14 cellular contexts compared by ENCODE assay signal in the genomic region with DNA sequence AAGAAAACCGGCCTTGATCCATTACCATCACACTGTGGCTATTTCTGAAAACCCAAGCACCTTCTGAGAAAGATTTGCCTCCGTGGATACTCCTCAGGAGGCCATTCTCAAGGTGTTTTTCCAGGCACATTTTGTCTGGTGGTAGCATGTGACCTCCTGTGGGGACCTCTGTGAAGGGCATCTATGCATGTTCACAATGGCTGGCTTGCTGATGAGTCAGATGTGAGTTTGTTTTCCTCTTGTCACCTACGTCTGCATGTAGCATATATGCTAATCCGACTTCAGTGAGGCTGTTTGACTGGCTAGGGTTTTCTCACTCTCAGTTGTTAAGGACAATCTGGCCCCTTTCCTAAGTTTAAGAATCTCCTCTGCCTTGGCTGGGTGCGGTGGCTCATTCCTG. TPM values are rescaled to one million over a fixed set of nuclear protein-coding genes. Genes with fewer than 3 reads are reported as not detected.
DNase-seq lines count a peak whose midpoint lies in the region; ATAC-seq, FAIRE-seq and TF ChIP-seq lines count a peak whose summit lies in the region.
"Not testable (repeated sequence)": the region's sequence is repeated elsewhere in the genome, so short reads cannot be mapped to it uniquely, and the experiment has no call there.
"Had no signal": no experiment of that assay in that cellular context is flagged by ENCODE, and none has a peak within 500 bp of the region (broad histone marks: within the 10 kb centered on the region; RNA-seq: fewer than 3 reads in every experiment).

No MANE protein-coding gene starts in this region.

- not testable (repeated sequence) for H3K9ac ChIP-seq in endothelial cell of umbilical vein (replicated peaks; ENCODE audit: extremely low read depth, insufficient read depth, low read length)

- H3K4me3 Mint-ChIP-seq in activated CD4-positive, alpha-beta T cell treated with anti-CD3 and anti-CD28 coated beads, Interleukin-2, amount 10 ng/mL, durations not matched to agents 7 days and 5 days; activated T-cell treated with anti-CD3 and anti-CD28 coated beads, Interleukin-2, amount 50 U/mL, for 24 hours; activated naive CD8-positive, alpha-beta T cell treated with anti-CD3 and anti-CD28 coated beads, Interleukin-2, amount 50 U/mL, for 24 hours: not testable (repeated sequence)

- not testable (repeated sequence) for H2AFZ ChIP-seq in endothelial cell of umbilical vein (ENCODE audit: low read depth, low read length)

- peaks cover 63% of the 10 kb centered on the region for H3K36me3 Mint-ChIP-seq in activated CD4-positive, alpha-beta T cell treated with anti-CD3 and anti-CD28 coated beads, Interleukin-2, amount 10 ng/mL, durations not matched to agents 7 days and 5 days (ENCODE audit: low read depth)
- H3K36me3 Mint-ChIP-seq in activated T-cell treated with anti-CD3 and anti-CD28 coated beads, Interleukin-2, amount 50 U/mL, for 24 hours (ENCODE audit: low read depth), result peaks cover 91% of the 10 kb centered on the region
- H3K36me3 Mint-ChIP-seq in activated naive CD8-positive, alpha-beta T cell treated with anti-CD3 and anti-CD28 coated beads, Interleukin-2, amount 50 U/mL, for 24 hours (ENCODE audit: low read depth), result peaks cover 69% of the 10 kb centered on the region

- not testable (repeated sequence) for H3K9me3 Mint-ChIP-seq in activated CD4-positive, alpha-beta T cell treated with anti-CD3 and anti-CD28 coated beads, Interleukin-2, amount 10 ng/mL, durations not matched to agents 7 days and 5 days; activated T-cell treated with anti-CD3 and anti-CD28 coated beads, Interleukin-2, amount 50 U/mL, for 24 hours; activated naive CD8-positive, alpha-beta T cell treated with anti-CD3 and anti-CD28 coated beads, Interleukin-2, amount 50 U/mL, for 24 hours

- FAIRE-seq in endothelial cell of umbilical vein (lab: Jason Lieb, UNC), result peak; percentile 97

- ATAC-seq in activated naive CD8-positive, alpha-beta T cell treated with anti-CD3 and anti-CD28 coated beads, Interleukin-2, amount 50 U/mL, for 24 hours, result peak; percentile 70
- ATAC-seq in stimulated activated naive CD8-positive, alpha-beta T cell treated with anti-CD3 and anti-CD28 coated beads, Interleukin-15, Interleukin-2, amounts not matched to agents 100 U/mL and 50 U/mL, for 24 hours, result peak; percentile 52

- not testable (repeated sequence) for H3K27me3 Mint-ChIP-seq in activated CD4-positive, alpha-beta T cell treated with anti-CD3 and anti-CD28 coated beads, Interleukin-2, amount 10 ng/mL, durations not matched to agents 7 days and 5 days; activated T-cell treated with anti-CD3 and anti-CD28 coated beads, Interleukin-2, amount 50 U/mL, for 24 hours; activated naive CD8-positive, alpha-beta T cell treated with anti-CD3 and anti-CD28 coated beads, Interleukin-2, amount 50 U/mL, for 24 hours

- H3K4me1 Mint-ChIP-seq in activated CD4-positive, alpha-beta T cell treated with anti-CD3 and anti-CD28 coated beads, Interleukin-2, amount 10 ng/mL, durations not matched to agents 7 days and 5 days, result peaks cover 11% of the 10 kb centered on the region
- peaks cover 10% of the 10 kb centered on the region for H3K4me1 Mint-ChIP-seq in activated T-cell treated with anti-CD3 and anti-CD28 coated beads, Interleukin-2, amount 50 U/mL, for 24 hours (ENCODE audit: low read depth)
- H3K4me1 Mint-ChIP-seq in activated naive CD8-positive, alpha-beta T cell treated with anti-CD3 and anti-CD28 coated beads, Interleukin-2, amount 50 U/mL, for 24 hours, result peaks cover 13% of the 10 kb centered on the region

- H3K27ac Mint-ChIP-seq in activated CD4-positive, alpha-beta T cell treated with anti-CD3 and anti-CD28 coated beads, Interleukin-2, amount 10 ng/mL, durations not matched to agents 7 days and 5 days, result peak overlapping the region; percentile 26
- peak overlapping the region; percentile 28 for H3K27ac Mint-ChIP-seq in activated T-cell treated with anti-CD3 and anti-CD28 coated beads, Interleukin-2, amount 50 U/mL, for 24 hours
- peak overlapping the region; percentile 41 for H3K27ac Mint-ChIP-seq in activated naive CD8-positive, alpha-beta T cell treated with anti-CD3 and anti-CD28 coated beads, Interleukin-2, amount 50 U/mL, for 24 hours

- H3K9me1 ChIP-seq in endothelial cell of umbilical vein (replicated peaks; ENCODE audit: control insufficient read depth, extremely low read depth, insufficient read depth, low read length), result not testable (repeated sequence)

- DNase-seq in DMS53 (lab: John Stamatoyannopoulos, UW) (peak; percentile 45), choroid plexus epithelial cell (ENCODE audit: low read depth) (peak; percentile 8), endothelial cell of umbilical vein (ENCODE audit: low read depth, low spot score) (peak; percentile 32), lung microvascular endothelial cell (ENCODE audit: low read depth in 2 of 2) (peak; percentile 24 to 59)
- DNase-seq in activated CD4-positive, alpha-beta T cell treated with anti-CD3 and anti-CD28 coated beads, Interleukin-2, amount 10 ng/mL, durations not matched to agents 7 days and 5 days; activated T-cell treated with anti-CD3 and anti-CD28 coated beads, Interleukin-2, amount 50 U/mL, for 24 hours; activated naive CD8-positive, alpha-beta T cell treated with anti-CD3 and anti-CD28 coated beads, Interleukin-2, amount 50 U/mL, for 24 hours; stimulated activated naive CD8-positive, alpha-beta T cell treated with anti-CD3 and anti-CD28 coated beads, Interleukin-15, Interleukin-2, amounts not matched to agents 100 U/mL and 50 U/mL, for 24 hours: not testable (repeated sequence)

- H4K20me1 ChIP-seq in endothelial cell of umbilical vein (replicated peaks; ENCODE audit: control insufficient read depth, extremely low read depth, insufficient read depth, low read length), result not testable (repeated sequence)

- TF ChIP-seq CTCF in choroid plexus epithelial cell (conservative IDR thresholded peaks at IDR 0.05; ENCODE audit: low read depth, low read length); endothelial cell of umbilical vein (IDR thresholded peaks at IDR 0.05; ENCODE audit: extremely low read depth in 1 of 2, insufficient read depth in 1 of 2, low read depth in 1 of 2, low read length in 2 of 2): not testable (repeated sequence)

- H3K9me3 ChIP-seq in endothelial cell of umbilical vein (replicated peaks; ENCODE audit: control insufficient read depth, insufficient read depth, low read length), result not testable (repeated sequence)

- intact Hi-C loops in endothelial cell of umbilical vein (cut with micrococcal nuclease), result loop anchor here (1.0 kb wide), 1 partner anchor 87 kb away; no protein-coding TSS in a partner anchor

- not testable (repeated sequence) for H3K79me2 ChIP-seq in endothelial cell of umbilical vein (ENCODE audit: control insufficient read depth, insufficient read depth, low read length)

- peaks cover 12% of the 10 kb centered on the region for H3K4me1 ChIP-seq in endothelial cell of umbilical vein (ENCODE audit: control insufficient read depth, extremely low read depth, insufficient read depth, low read length)

- H3K27ac ChIP-seq in endothelial cell of umbilical vein (ENCODE audit: insufficient read depth, low read depth, low read length), result peak overlapping the region; percentile 33

- BruUV-seq in endothelial cell of umbilical vein (replicated peaks; lab: Mats Ljungman, UMichigan), result not testable (repeated sequence)

- POLR2A ChIA-PET in activated CD4-positive, alpha-beta T cell treated with anti-CD3 and anti-CD28 coated beads, Interleukin-2, amount 10 ng/mL, durations not matched to agents 7 days and 5 days (lab: Charles Lee), result not testable (repeated sequence)
- POLR2A ChIA-PET in endothelial cell of umbilical vein (lab: Charles Lee), result interaction anchor here (0.7 kb wide), 1 partner anchor 12 kb away, joined by 10 read pairs; no protein-coding TSS in a partner anchor

- not testable (repeated sequence) for H3K4me3 ChIP-seq in choroid plexus epithelial cell (ENCODE audit: low read depth, low read length); endothelial cell of umbilical vein (replicated peaks in 1 of 3; ENCODE audit: insufficient read depth in 1 of 3, low read depth in 1 of 3, low read length in 3 of 3)

- not testable (repeated sequence) for TF ChIP-seq POLR2A in endothelial cell of umbilical vein (IDR thresholded peaks at IDR 0.05; ENCODE audit: low read depth, low read length)

- peak overlapping the region; percentile 3 for H3K4me2 ChIP-seq in endothelial cell of umbilical vein (ENCODE audit: insufficient read depth, low read length)

- dilution Hi-C loops in endothelial cell of umbilical vein (cut with MboI; ENCODE audit: extremely low pct_ligation_motif_present, low sequenced_read_pairs), result not testable (repeated sequence)

- peaks cover 30 to 39% of the 10 kb centered on the region in 2 experiments for H3K36me3 ChIP-seq in endothelial cell of umbilical vein (ENCODE audit: control insufficient read depth in 2 of 2, extremely low read depth in 1 of 2, insufficient read depth in 2 of 2, low read length in 2 of 2)

- CTCF ChIA-PET in activated CD4-positive, alpha-beta T cell treated with anti-CD3 and anti-CD28 coated beads, Interleukin-2, amount 10 ng/mL, durations not matched to agents 7 days and 5 days (lab: Charles Lee), result interaction anchor here (0.6 kb wide), 1 partner anchor 359 kb away, joined by 4 read pairs; no protein-coding TSS in a partner anchor
- CTCF ChIA-PET in endothelial cell of umbilical vein (lab: Charles Lee), result not testable (repeated sequence)

- not testable (repeated sequence) for H3K27me3 ChIP-seq in endothelial cell of umbilical vein (ENCODE audit: control insufficient read depth in 2 of 2, insufficient read depth in 2 of 2, low read length in 2 of 2)

RNA-seq across cellular contexts. Expression of gene MRPL37, which starts 7.9 kb away (rescaled TPM):
- 10 to 100 TPM; 93.8 to 95.2 TPM for total RNA-seq in activated CD4-positive, alpha-beta T cell treated with anti-CD3 and anti-CD28 coated beads, Interleukin-2, amount 10 ng/mL, durations not matched to agents 7 days and 5 days
- total RNA-seq in endothelial cell of umbilical vein, result 109 TPM in 2 replicates
- polyA plus RNA-seq in endothelial cell of umbilical vein, result 35.4 and 45.0 TPM in 2 replicates
- polyA plus RNA-seq in endothelial cell of umbilical vein (2011; cell fraction: cytosol; rRNA removed), result 33.5 and 43.8 TPM in 2 replicates
- polyA plus RNA-seq in endothelial cell of umbilical vein (2011; cell fraction: nucleus; rRNA removed), result 16.9 and 21.4 TPM in 2 replicates
- 105 and 129 TPM in 2 replicates for polyA plus RNA-seq in endothelial cell of umbilical vein (2012)
- 23.6 and 28.8 TPM in 2 replicates for polyA minus RNA-seq in endothelial cell of umbilical vein
- polyA minus RNA-seq in endothelial cell of umbilical vein (2011; cell fraction: cytosol; rRNA and poly(A)+ RNA removed), result 28.7 TPM
- 9.7 and 10.9 TPM in 2 replicates for polyA minus RNA-seq in endothelial cell of umbilical vein (2011; cell fraction: nucleus; rRNA and poly(A)+ RNA removed)
- 35.5 and 46.2 TPM in 2 replicates for total RNA-seq in lung microvascular endothelial cell

RNA-seq across cellular contexts. Expression of gene CYB5RL, which starts 8.1 kb away (rescaled TPM):
- 10 to 100 TPM; 10.8 to 13.4 TPM for total RNA-seq in activated CD4-positive, alpha-beta T cell treated with anti-CD3 and anti-CD28 coated beads, Interleukin-2, amount 10 ng/mL, durations not matched to agents 7 days and 5 days
- total RNA-seq in endothelial cell of umbilical vein (8.6 and 9.6 TPM in 2 replicates), lung microvascular endothelial cell (2.6 and 4.2 TPM in 2 replicates)
- 5.8 and 5.9 TPM in 2 replicates for polyA plus RNA-seq in endothelial cell of umbilical vein
- 5.2 TPM in 2 replicates for polyA plus RNA-seq in endothelial cell of umbilical vein (2011; cell fraction: cytosol; rRNA removed)
- 9.7 and 11.0 TPM in 2 replicates for polyA plus RNA-seq in endothelial cell of umbilical vein (2011; cell fraction: nucleus; rRNA removed)
- 3.0 and 3.8 TPM in 2 replicates for polyA plus RNA-seq in endothelial cell of umbilical vein (2012)
- 5.7 and 11.0 TPM in 2 replicates for polyA minus RNA-seq in endothelial cell of umbilical vein
- 3.0 TPM for polyA minus RNA-seq in endothelial cell of umbilical vein (2011; cell fraction: cytosol; rRNA and poly(A)+ RNA removed)
- 3.6 and 6.2 TPM in 2 replicates for polyA minus RNA-seq in endothelial cell of umbilical vein (2011; cell fraction: nucleus; rRNA and poly(A)+ RNA removed)

RNA-seq across cellular contexts. Expression of gene CDCP2, which starts 55.1 kb away (rescaled TPM):
- not detected for total RNA-seq in activated CD4-positive, alpha-beta T cell treated with anti-CD3 and anti-CD28 coated beads, Interleukin-2, amount 10 ng/mL, durations not matched to agents 7 days and 5 days
- total RNA-seq in endothelial cell of umbilical vein (0.12 TPM in 1 of 2 replicates, not detected in the other), lung microvascular endothelial cell (under 0.01 and 0.22 TPM in 2 replicates)
- polyA plus RNA-seq in endothelial cell of umbilical vein, result 0.10 TPM in 1 of 2 replicates, not detected in the other
- polyA plus RNA-seq in endothelial cell of umbilical vein (2011; cell fraction: cytosol; rRNA removed), result not detected in 2 replicates
- polyA plus RNA-seq in endothelial cell of umbilical vein (2011; cell fraction: nucleus; rRNA removed), result 0.06 TPM in 1 of 2 replicates, not detected in the other
- polyA plus RNA-seq in endothelial cell of umbilical vein (2012), result not detected in 2 replicates
- not detected in 2 replicates for polyA minus RNA-seq in endothelial cell of umbilical vein
- polyA minus RNA-seq in endothelial cell of umbilical vein (2011; cell fraction: cytosol; rRNA and poly(A)+ RNA removed), result not detected
- 0.29 TPM in 1 of 2 replicates, not detected in the other for polyA minus RNA-seq in endothelial cell of umbilical vein (2011; cell fraction: nucleus; rRNA and poly(A)+ RNA removed)
- total RNA-seq: B cell; Caco-2; CD8-positive, alpha-beta T cell; HFFc6 had no signal
- polyA plus RNA-seq: AG04450; CD4-positive, CD25-positive, alpha-beta regulatory T cell had no signal
